ENCODE assay signal across 19 cellular contexts in genomic region chr9:85443190-85443598, GRCh38.
DNase-seq lines count a peak whose midpoint lies in the region; ATAC-seq and TF ChIP-seq lines count a peak whose summit lies in the region.
"Had no signal": no experiment of that assay in that cellular context is flagged by ENCODE, and none has a peak within 500 bp of the region (broad histone marks: within the 10 kb centered on the region; RNA-seq: fewer than 3 reads in every experiment).

No MANE protein-coding gene starts in this region.

- peaks cover 8% of the 10 kb centered on the region for H3K9me3 Mint-ChIP-seq in stimulated activated effector memory CD8-positive, alpha-beta T cell treated with anti-CD3 and anti-CD28 coated beads, Interleukin-12 subunit alpha, Interleukin-12 subunit beta, amount 100 ng/mL, for 72 hours
- H3K9me3 Mint-ChIP-seq in natural killer cell, result peaks cover 3 to 4% of the 10 kb centered on the region in 2 donors

- H3K4me1 ChIP-seq in sigmoid colon, result no peaks in the 10 kb centered on the region
- H3K4me1 ChIP-seq: gastrocnemius medialis, parathyroid adenoma had no signal

- DNase-seq in stimulated activated effector memory CD8-positive, alpha-beta T cell treated with anti-CD3 and anti-CD28 coated beads, Interleukin-12 subunit alpha, Interleukin-12 subunit beta, amount 100 ng/mL, for 72 hours (ENCODE audit: low spot score in 2 of 2), result no peak
- DNase-seq in sigmoid colon (no peak), natural killer cell (no peak)
- no peak for DNase-seq in effector CD4-positive, alpha-beta T cell
- DNase-seq in central memory CD4-positive, alpha-beta T cell, result no peak
- DNase-seq: activated CD4-positive, CD25-positive, alpha-beta regulatory T cell; DMS79 treated with DMSO at 0.1 percent for 48 hours; gastrocnemius medialis; naive thymus-derived CD8-positive, alpha-beta T cell; NCI-H1105; NCI-H526 treated with DMSO at 0.1 percent for 48 hours; stimulated activated CD4-positive, alpha-beta T cell treated with anti-CD3 and anti-CD28 coated beads, Interleukin-2, amount 100 ng/mL, for 48 hours had no signal

- no peaks in the 10 kb centered on the region for H3K4me1 Mint-ChIP-seq in stimulated activated effector memory CD8-positive, alpha-beta T cell treated with anti-CD3 and anti-CD28 coated beads, Interleukin-12 subunit alpha, Interleukin-12 subunit beta, amount 100 ng/mL, for 72 hours
- no peaks in the 10 kb centered on the region for H3K4me1 Mint-ChIP-seq in natural killer cell
- H3K4me1 Mint-ChIP-seq: naive thymus-derived CD8-positive, alpha-beta T cell had no signal

- intact Hi-C loops in sigmoid colon (cut with DNase I) (no loop called here), natural killer cell (cut with micrococcal nuclease) (no loop called here)

- TF ChIP-seq POLR2A in sigmoid colon (IDR thresholded peaks at IDR 0.05), result no peak

- no peak overlapping the region for H3K27ac Mint-ChIP-seq in stimulated activated effector memory CD8-positive, alpha-beta T cell treated with anti-CD3 and anti-CD28 coated beads, Interleukin-12 subunit alpha, Interleukin-12 subunit beta, amount 100 ng/mL, for 72 hours
- no peak overlapping the region for H3K27ac Mint-ChIP-seq in natural killer cell
- H3K27ac Mint-ChIP-seq: memory B cell; naive thymus-derived CD8-positive, alpha-beta T cell; T-helper 2 cell treated with Interferon-gamma antibody and Interleukin-4, amounts not matched to agents 5 μg/mL and 100 μg/mL, for 36 hours had no signal

- H3K27ac ChIP-seq in sigmoid colon, result no peak overlapping the region
- H3K27ac ChIP-seq: gastrocnemius medialis, parathyroid adenoma, SK-N-MC had no signal

- TF ChIP-seq EP300 in sigmoid colon (IDR thresholded peaks at IDR 0.05), result no peak

- H3K4me3 ChIP-seq in sigmoid colon, result no peak overlapping the region
- H3K4me3 ChIP-seq: gastrocnemius medialis, SK-N-MC had no signal

- no peaks in the 10 kb centered on the region for H3K9me3 ChIP-seq in sigmoid colon
- H3K9me3 ChIP-seq: gastrocnemius medialis had no signal

- no peaks in the 10 kb centered on the region for H3K36me3 ChIP-seq in sigmoid colon
- H3K36me3 ChIP-seq: gastrocnemius medialis had no signal

- ATAC-seq in GM18868 (IDR thresholded peaks at IDR 0.05; ENCODE audit: unreplicated experiment) (peak; percentile 72), HG02571 (IDR thresholded peaks at IDR 0.05; ENCODE audit: unreplicated experiment) (peak; percentile 56), HG03378 (IDR thresholded peaks at IDR 0.05; ENCODE audit: unreplicated experiment) (peak; percentile 47), natural killer cell (no peak)
- ATAC-seq in stimulated activated effector memory CD8-positive, alpha-beta T cell treated with anti-CD3 and anti-CD28 coated beads, Interleukin-12 subunit alpha, Interleukin-12 subunit beta, amount 100 ng/mL, for 72 hours, result peak; percentile 37
- ATAC-seq: gastrocnemius medialis; naive thymus-derived CD8-positive, alpha-beta T cell had no signal

- H3K27me3 Mint-ChIP-seq in natural killer cell (ENCODE audit: low read depth in 2 of 2), result peaks cover 13 to 40% of the 10 kb centered on the region in 2 donors
- H3K27me3 Mint-ChIP-seq: memory B cell had no signal

- H3K4me3 Mint-ChIP-seq in stimulated activated effector memory CD8-positive, alpha-beta T cell treated with anti-CD3 and anti-CD28 coated beads, Interleukin-12 subunit alpha, Interleukin-12 subunit beta, amount 100 ng/mL, for 72 hours, result no peak overlapping the region
- no peak overlapping the region for H3K4me3 Mint-ChIP-seq in natural killer cell
- H3K4me3 Mint-ChIP-seq: memory B cell; naive thymus-derived CD8-positive, alpha-beta T cell; T-helper 2 cell treated with Interferon-gamma antibody and Interleukin-4, amounts not matched to agents 5 μg/mL and 100 μg/mL, for 36 hours had no signal

- H3K27me3 ChIP-seq in sigmoid colon, result no peaks in the 10 kb centered on the region
- H3K27me3 ChIP-seq: gastrocnemius medialis had no signal

- TF ChIP-seq CTCF in sigmoid colon (IDR thresholded peaks at IDR 0.05) (no peak), natural killer cell (IDR thresholded peaks at IDR 0.05) (no peak)

- no peaks in the 10 kb centered on the region for H3K36me3 Mint-ChIP-seq in stimulated activated effector memory CD8-positive, alpha-beta T cell treated with anti-CD3 and anti-CD28 coated beads, Interleukin-12 subunit alpha, Interleukin-12 subunit beta, amount 100 ng/mL, for 72 hours
- no peaks in the 10 kb centered on the region for H3K36me3 Mint-ChIP-seq in natural killer cell
- H3K36me3 Mint-ChIP-seq: memory B cell had no signal

- 77 to 80% methylated on average over 7 of the region's 7 CpGs for WGBS in sigmoid colon, 2 donors

Comparison
In these comparisons a context has a peak if more than half of its experiments do, and no peak if none do; other contexts are left out.
1. ATAC-seq: peak in GM18868 (single experiment), HG02571 (single experiment), HG03378 (single experiment) and stimulated activated effector memory CD8-positive, alpha-beta T cell treated with anti-CD3 and anti-CD28 coated beads, Interleukin-12 subunit alpha, Interleukin-12 subunit beta, amount 100 ng/mL, for 72 hours (single experiment); none in natural killer cell (0 of 3).